In the genomic region with DNA sequence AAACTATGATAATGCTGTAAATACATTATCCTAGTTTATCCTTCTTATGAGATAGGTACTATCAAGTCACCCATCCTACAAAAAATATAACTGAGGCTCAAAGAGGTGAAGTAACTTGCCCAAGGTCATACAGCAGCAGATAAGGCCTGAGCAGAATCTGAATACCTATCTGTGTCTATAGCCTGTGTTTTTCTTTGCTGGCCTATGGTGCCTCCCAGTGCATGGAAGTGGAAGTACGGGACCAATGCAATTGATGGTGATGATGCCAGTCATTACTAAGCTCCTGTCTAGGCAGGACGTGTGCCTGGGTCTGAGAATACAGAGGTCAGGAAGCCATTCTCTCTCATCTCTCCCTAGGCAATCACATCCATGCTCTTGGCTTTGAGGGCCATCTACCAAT, we compare ENCODE assay signal across 8 cellular contexts.
DNase-seq lines count a peak whose midpoint lies in the region; ATAC-seq and TF ChIP-seq lines count a peak whose summit lies in the region.

No MANE protein-coding gene starts in this region.

- no peak overlapping the region for H3K27ac ChIP-seq in C4-2B
- H3K27ac ChIP-seq in WERI-Rb-1: no peak overlapping the region

- no peaks in the 10 kb centered on the region for H3K9me3 ChIP-seq in WERI-Rb-1 (ENCODE audit: severe bottlenecking)

- H3K36me3 ChIP-seq in WERI-Rb-1: no peaks in the 10 kb centered on the region

- no peaks in the 10 kb centered on the region for H3K27me3 ChIP-seq in WERI-Rb-1 (ENCODE audit: insufficient read depth, low read depth, severe bottlenecking)

- DNase-seq in NB4 (ENCODE audit: low read depth) (peak; percentile 77), WERI-Rb-1 (peak; percentile 55), fibroblast of peridontal ligament (ENCODE audit: extremely low read depth) (peak; percentile 35), renal cortical epithelial cell (ENCODE audit: low read depth) (peak; percentile 49), NCI-H2081 treated with DMSO at 0.1 percent for 48 hours (lab: John Stamatoyannopoulos, UW) (no peak)

- H3K4me3 ChIP-seq in NB4 (ENCODE audit: low read depth, low read length) (no peak overlapping the region), WERI-Rb-1 (ENCODE audit: low read depth, low read length) (no peak overlapping the region)

- peak; percentile 77 for ATAC-seq in GM18499 (IDR thresholded peaks at IDR 0.05; ENCODE audit: insufficient read depth, unreplicated experiment)
- ATAC-seq in HG02759 (IDR thresholded peaks at IDR 0.05; ENCODE audit: unreplicated experiment): peak; percentile 86

- TF ChIP-seq CTCF in C4-2B (conservative IDR thresholded peaks at IDR 0.05) (peak; percentile 93), NB4 (IDR thresholded peaks at IDR 0.05; ENCODE audit: low read depth, low read length) (peak; percentile 87), WERI-Rb-1 (IDR thresholded peaks at IDR 0.05; ENCODE audit: low read depth, low read length) (peak; percentile 72)

- no peak for TF ChIP-seq POLR2A in NB4 (IDR thresholded peaks at IDR 0.05; ENCODE audit: extremely low read depth, insufficient read length)
